In genomic region chr4:152310223-152310622, GRCh38 we compare ENCODE assay signal across 15 cellular contexts.
A peak's percentile ranks its signal among the peaks of the same experiment; 100 is the strongest.
DNase-seq lines count a peak whose midpoint lies in the region; ATAC-seq and TF ChIP-seq lines count a peak whose summit lies in the region.
"Had no signal": no experiment of that assay in that cellular context is flagged by ENCODE, and none has a peak within 500 bp of the region (broad histone marks: within the 10 kb centered on the region; RNA-seq: fewer than 3 reads in every experiment).

No MANE protein-coding gene starts in this region.

- no peaks in the 10 kb centered on the region for H3K36me3 Mint-ChIP-seq in activated T-cell treated with anti-CD3 and anti-CD28 coated beads, Interleukin-2, amount 50 U/mL, for 72 hours (ENCODE audit: insufficient read depth in 2 of 2)
- H3K36me3 Mint-ChIP-seq in type B pancreatic cell: no peaks in the 10 kb centered on the region
- H3K36me3 Mint-ChIP-seq: naive B cell had no signal

- no peak overlapping the region for H3K4me3 Mint-ChIP-seq in activated T-cell treated with anti-CD3 and anti-CD28 coated beads, Interleukin-2, amount 50 U/mL, for 72 hours
- H3K4me3 Mint-ChIP-seq in type B pancreatic cell: no peak overlapping the region
- H3K4me3 Mint-ChIP-seq: naive B cell had no signal

- POLR2A ChIA-PET in BJ (lab: Charles Lee): no interaction called here

- peak; percentile 61 for DNase-seq in BJ (ENCODE audit: low read depth)
- peak; percentile 31 for DNase-seq in T1000 (lab: John Stamatoyannopoulos, UW)
- DNase-seq in iPS-NIHi7 (ENCODE audit: extremely low spot score): peak; percentile 31
- DNase-seq in medulla oblongata (ENCODE audit: extremely low spot score): no peak
- no peak for DNase-seq in activated T-cell treated with anti-CD3 and anti-CD28 coated beads, Interleukin-2, amount 50 U/mL, for 72 hours
- no peak for DNase-seq in central memory CD4-positive, alpha-beta T cell
- DNase-seq in type B pancreatic cell (ENCODE audit: extremely low spot score, unreplicated experiment): no peak
- DNase-seq: activated CD4-positive, alpha-beta T cell treated with anti-CD3 and anti-CD28 coated beads, Interleukin-2, amount 50 U/mL, for 4 hours; body of pancreas; Calu3; naive B cell; stimulated activated CD4-positive, alpha-beta T cell treated with anti-CD3 and anti-CD28 coated beads, Interleukin-2, amount 100 ng/mL, for 24 hours had no signal

- TF ChIP-seq CTCF in BJ (IDR thresholded peaks at IDR 0.05; ENCODE audit: insufficient read depth, low read depth, low read length): no peak
- no peak for TF ChIP-seq CTCF in type B pancreatic cell (conservative IDR thresholded peaks at IDR 0.05)

- no peaks in the 10 kb centered on the region for H3K4me1 Mint-ChIP-seq in activated T-cell treated with anti-CD3 and anti-CD28 coated beads, Interleukin-2, amount 50 U/mL, for 72 hours (ENCODE audit: low read depth)
- H3K4me1 Mint-ChIP-seq in type B pancreatic cell (ENCODE audit: unreplicated experiment): peaks cover 14% of the 10 kb centered on the region
- H3K4me1 Mint-ChIP-seq: naive B cell had no signal

- CTCF ChIA-PET in BJ (lab: Yijun Ruan, JAX): interaction anchor here (0.7 to 0.9 kb wide), 2 partner anchors 76 to 710 kb away, joined by 3 to 4 read pairs; no protein-coding TSS in a partner anchor

- H3K27me3 ChIP-seq in BJ (ENCODE audit: control insufficient read depth, insufficient read depth, low read length): peaks cover 5% of the 10 kb centered on the region
- H3K27me3 ChIP-seq: body of pancreas had no signal

- H3K27me3 Mint-ChIP-seq in activated T-cell treated with anti-CD3 and anti-CD28 coated beads, Interleukin-2, amount 50 U/mL, for 72 hours (ENCODE audit: low read depth): no peaks in the 10 kb centered on the region
- H3K27me3 Mint-ChIP-seq in type B pancreatic cell: peaks cover 2% of the 10 kb centered on the region

- H3K27ac Mint-ChIP-seq in activated T-cell treated with anti-CD3 and anti-CD28 coated beads, Interleukin-2, amount 50 U/mL, for 72 hours: no peak overlapping the region
- no peak overlapping the region for H3K27ac Mint-ChIP-seq in type B pancreatic cell

- no peaks in the 10 kb centered on the region for H3K36me3 ChIP-seq in BJ (ENCODE audit: control insufficient read depth, insufficient read depth, low read length)
- H3K36me3 ChIP-seq: thoracic aorta had no signal

- H3K4me3 ChIP-seq in BJ (ENCODE audit: low read depth, low read length): no peak overlapping the region
- H3K4me3 ChIP-seq: body of pancreas, K562, thoracic aorta had no signal

- H3K9me3 Mint-ChIP-seq in activated T-cell treated with anti-CD3 and anti-CD28 coated beads, Interleukin-2, amount 50 U/mL, for 72 hours: no peaks in the 10 kb centered on the region
- peaks cover 5% of the 10 kb centered on the region for H3K9me3 Mint-ChIP-seq in type B pancreatic cell
- H3K9me3 Mint-ChIP-seq: naive B cell had no signal

- peak; percentile 40 for ATAC-seq in HG02610 (IDR thresholded peaks at IDR 0.05; ENCODE audit: unreplicated experiment)
- ATAC-seq in activated T-cell treated with anti-CD3 and anti-CD28 coated beads, Interleukin-2, amount 50 U/mL, for 72 hours (replicated peaks in 1 of 2): no peak
- ATAC-seq: body of pancreas, K562 had no signal

Comparison
In these comparisons a context has a peak if more than half of its experiments do, and no peak if none do; other contexts are left out.
1. DNase-seq: peak in BJ (single experiment), T1000 (single experiment) and iPS-NIHi7 (single experiment); none in medulla oblongata (single experiment), activated T-cell treated with anti-CD3 and anti-CD28 coated beads, Interleukin-2, amount 50 U/mL, for 72 hours (0 of 2), central memory CD4-positive, alpha-beta T cell (single experiment) and type B pancreatic cell (single experiment).